ENCODE assay signal across 8 cellular contexts in the genomic region with DNA sequence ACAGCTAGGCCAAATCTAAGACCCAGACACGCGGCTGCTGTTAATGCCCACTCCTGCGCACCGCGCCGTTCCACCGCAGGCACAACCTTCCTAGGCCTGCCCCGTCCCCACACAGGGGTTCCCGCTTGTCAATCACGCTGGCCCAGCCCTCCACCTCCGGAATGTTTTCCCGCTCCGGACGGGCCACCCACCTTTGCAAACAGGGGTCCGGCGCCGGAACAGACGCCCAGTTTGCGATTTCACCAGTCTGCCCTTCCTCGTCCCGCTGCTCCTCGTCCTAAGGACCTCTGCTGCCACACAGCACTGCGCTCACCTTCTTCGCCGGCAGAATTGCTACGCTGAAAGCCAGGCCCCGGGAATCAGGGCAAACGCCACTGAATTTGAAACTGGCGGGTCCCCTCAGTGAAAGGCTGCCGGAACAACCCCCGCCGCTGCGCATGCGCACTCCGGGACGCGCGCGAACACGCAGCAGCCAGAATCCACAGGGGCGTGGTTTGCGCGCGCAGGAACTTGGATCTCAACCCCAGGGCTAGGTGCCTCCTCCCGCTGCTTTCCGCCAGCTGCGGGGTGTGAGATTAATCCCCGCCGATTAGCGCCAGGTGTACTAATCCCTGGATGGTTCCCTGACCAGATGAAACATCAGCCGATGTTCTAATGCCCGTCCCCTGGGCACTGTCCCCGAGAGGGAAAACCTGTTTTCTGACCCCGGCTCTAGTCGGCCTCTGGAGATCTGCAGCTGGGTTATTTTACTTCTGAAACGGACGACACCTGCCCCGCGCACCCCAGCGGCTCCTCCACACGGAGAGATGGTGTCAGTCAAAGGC.
DNase-seq lines count a peak whose midpoint lies in the region; ATAC-seq and TF ChIP-seq lines count a peak whose summit lies in the region.
"Not testable (repeated sequence)": the region's sequence is repeated elsewhere in the genome, so short reads cannot be mapped to it uniquely, and the experiment has no call there.

No MANE protein-coding gene starts in this region.

- not testable (repeated sequence) for H3K27me3 ChIP-seq in PC-3 (ENCODE audit: low read length); esophagus squamous epithelium

- POLR2A ChIA-PET in PC-3 (lab: Charles Lee; ENCODE audit: unreplicated experiment): interaction anchor here (0.6 kb wide), 1 partner anchor 274 kb away, joined by 3 read pairs; no protein-coding TSS in a partner anchor

- not testable (repeated sequence) for H3K36me3 ChIP-seq in PC-3 (ENCODE audit: low read depth, low read length); esophagus squamous epithelium

- intact Hi-C loops in PC-3 (cut with micrococcal nuclease); esophagus squamous epithelium (cut with DNase I): not testable (repeated sequence)

- not testable (repeated sequence) for H3K9me2 ChIP-seq in PC-3 (replicated peaks; ENCODE audit: low read length)

- peak overlapping the region; percentile 54 for H3K27ac ChIP-seq in PC-3 (ENCODE audit: low read length)
- peak overlapping the region; percentile 68 to 77 (median 71) for H3K27ac ChIP-seq in esophagus squamous epithelium

- H4K20me1 ChIP-seq in PC-3 (ENCODE audit: low read length): not testable (repeated sequence)

- not testable (repeated sequence) for TF ChIP-seq CTCF in PC-3 (conservative IDR thresholded peaks at IDR 0.05; ENCODE audit: low read depth, low read length); esophagus squamous epithelium (IDR thresholded peaks at IDR 0.05)

- BruUV-seq in PC-3 (replicated peaks; lab: Mats Ljungman, UMichigan): TSS peak; percentile 82

- H3K4me2 ChIP-seq in PC-3 (ENCODE audit: low read length): peak overlapping the region; percentile 90

- not testable (repeated sequence) for H3K79me2 ChIP-seq in PC-3 (ENCODE audit: low read length)

- peak; percentile 63 for ATAC-seq in GM21717 (IDR thresholded peaks at IDR 0.05; ENCODE audit: unreplicated experiment)
- ATAC-seq in PC-3: peak; percentile 83

- peak overlapping the region; percentile 63 for H3K4me3 ChIP-seq in Jurkat, Clone E6-1 (ENCODE audit: low read length)
- H3K4me3 ChIP-seq in PC-3 (ENCODE audit: low read length): peak overlapping the region; percentile 78
- H3K4me3 ChIP-seq in esophagus squamous epithelium: peak overlapping the region; percentile 41 to 77 (median 60)

- CTCF ChIA-PET in PC-3 (lab: Charles Lee): not testable (repeated sequence)

- peak overlapping the region; percentile 77 for H2AFZ ChIP-seq in PC-3 (ENCODE audit: low read length)

- DNase-seq in DMS53 treated with DMSO at 0.1 percent for 48 hours (lab: John Stamatoyannopoulos, UW; ENCODE audit: unreplicated experiment) (peak; percentile 95), PC-3 (peak; percentile 75), esophagus squamous epithelium (lab: John Stamatoyannopoulos, UW) (peak; percentile 29), myocyte (ENCODE audit: low read depth) (peak; percentile 87)
- DNase-seq in Jurkat, Clone E6-1 (ENCODE audit: low read depth, low spot score): peak; percentile 75
- DNase-seq in activated T-cell treated with anti-CD3 and anti-CD28 coated beads, Interleukin-2, amount 50 U/mL, for 1 hour: peak; percentile 92
- peak; percentile 75 to 82 for DNase-seq in stimulated activated CD8-positive, alpha-beta memory T cell treated with anti-CD3 and anti-CD28 coated beads, Interleukin-7, amount 100 ng/mL, for 1 hour (ENCODE audit: low read depth in 2 of 2)

- H3F3A ChIP-seq in PC-3 (ENCODE audit: low read length, unreplicated experiment): not testable (repeated sequence)

- H3K9ac ChIP-seq in PC-3 (ENCODE audit: low read length): peak overlapping the region; percentile 74

- not testable (repeated sequence) for H3K9me3 ChIP-seq in PC-3 (ENCODE audit: low read length); esophagus squamous epithelium

- WGBS in esophagus squamous epithelium, 2 donors: 0% methylated on average over 11 to 15 of the region's 61 CpGs

- peak in 1 of 4 donors; percentile 42 for TF ChIP-seq POLR2A in esophagus squamous epithelium (IDR thresholded peaks at IDR 0.05)

- H3K4me1 ChIP-seq in PC-3 (ENCODE audit: insufficient read depth, low read length): not testable (repeated sequence)
- peaks cover 0 to 24% (median 0%) of the 10 kb centered on the region in 3 donors for H3K4me1 ChIP-seq in esophagus squamous epithelium

Comparison
In these comparisons a context has a peak if more than half of its experiments do, and no peak if none do; other contexts are left out.
1. Peak in every context shown above with its lines: DNase-seq, ATAC-seq, H3K4me3 ChIP-seq and H3K27ac ChIP-seq.
2. DNase-seq: peak in every context shown above with its lines; median percentile 95 in DMS53 treated with DMSO at 0.1 percent for 48 hours; 92 in activated T-cell treated with anti-CD3 and anti-CD28 coated beads, Interleukin-2, amount 50 U/mL, for 1 hour; 87 in myocyte; 78 in stimulated activated CD8-positive, alpha-beta memory T cell treated with anti-CD3 and anti-CD28 coated beads, Interleukin-7, amount 100 ng/mL, for 1 hour; 75 in Jurkat, Clone E6-1; 75 in PC-3; 29 in esophagus squamous epithelium.